ENCODE assay signal across 13 cellular contexts in genomic region chr6:82022614-82023102, GRCh38.
A peak's percentile ranks its signal among the peaks of the same experiment; 100 is the strongest.
DNase-seq lines count a peak whose midpoint lies in the region; ATAC-seq, FAIRE-seq and TF ChIP-seq lines count a peak whose summit lies in the region.
"Had no signal": no experiment of that assay in that cellular context is flagged by ENCODE, and none has a peak within 500 bp of the region (broad histone marks: within the 10 kb centered on the region; RNA-seq: fewer than 3 reads in every experiment).

No MANE protein-coding gene starts in this region.

- H3K9me3 ChIP-seq in pancreas = no peaks in the 10 kb centered on the region
- no peaks in the 10 kb centered on the region for H3K9me3 ChIP-seq in thyroid gland
- H3K9me3 ChIP-seq: neutrophil had no signal

- H3K27ac ChIP-seq in pancreas = no peak overlapping the region
- no peak overlapping the region for H3K27ac ChIP-seq in coronary artery
- no peak overlapping the region for H3K27ac ChIP-seq in thyroid gland
- H3K27ac ChIP-seq: KMS-11, neutrophil had no signal

- no peaks in the 10 kb centered on the region for H3K9me3 Mint-ChIP-seq in chondrocyte (ENCODE audit: low read depth)
- H3K9me3 Mint-ChIP-seq: activated naive CD4-positive, alpha-beta T cell treated with anti-CD3 and anti-CD28 coated beads, Interleukin-2, amount 50 U/mL, for 24 hours had no signal

- no peak overlapping the region for H3K4me3 Mint-ChIP-seq in chondrocyte (ENCODE audit: unreplicated experiment)
- H3K4me3 Mint-ChIP-seq: activated CD4-positive, alpha-beta T cell treated with anti-CD3 and anti-CD28 coated beads for 36 hours; activated naive CD4-positive, alpha-beta T cell treated with anti-CD3 and anti-CD28 coated beads, Interleukin-2, amount 50 U/mL, for 24 hours had no signal

- no peak overlapping the region for H3K4me3 ChIP-seq in fibroblast of pulmonary artery (replicated peaks; ENCODE audit: low read depth, low read length)
- H3K4me3 ChIP-seq in pancreas = no peak overlapping the region
- H3K4me3 ChIP-seq in coronary artery = no peak overlapping the region
- H3K4me3 ChIP-seq in thyroid gland (replicated peaks in 1 of 3) = no peak overlapping the region

- ATAC-seq in SK-N-SH treated with all-trans-retinoic acid at 6 μM for 48 hours (peak; percentile 99), pancreas (peak in 3 of 4 donors; percentile 44 to 81 (median 81))
- ATAC-seq: activated CD4-positive, alpha-beta T cell treated with anti-CD3 and anti-CD28 coated beads for 36 hours had no signal

- H3K4me1 Mint-ChIP-seq in chondrocyte (ENCODE audit: low read depth) = peaks cover 9% of the 10 kb centered on the region
- H3K4me1 Mint-ChIP-seq: activated CD4-positive, alpha-beta T cell treated with anti-CD3 and anti-CD28 coated beads for 36 hours; activated naive CD4-positive, alpha-beta T cell treated with anti-CD3 and anti-CD28 coated beads, Interleukin-2, amount 50 U/mL, for 24 hours had no signal

- DNase-seq in GM03348 (ENCODE audit: low spot score) = peak; percentile 27
- peak; percentile 77 for DNase-seq in fibroblast of pulmonary artery (ENCODE audit: low read depth)
- no peak for DNase-seq in pancreas
- no peak for DNase-seq in chondrocyte (ENCODE audit: low spot score)
- no peak for DNase-seq in NCI-H2227 (lab: John Stamatoyannopoulos, UW; ENCODE audit: unreplicated experiment)
- no peak for DNase-seq in coronary artery (ENCODE audit: low spot score)
- DNase-seq in thyroid gland = no peak
- DNase-seq: activated CD4-positive, alpha-beta T cell treated with anti-CD3 and anti-CD28 coated beads for 36 hours; head of caudate nucleus had no signal

- no peaks in the 10 kb centered on the region for H3K36me3 ChIP-seq in pancreas
- H3K36me3 ChIP-seq in thyroid gland = no peaks in the 10 kb centered on the region
- H3K36me3 ChIP-seq: neutrophil had no signal

- no peak overlapping the region for H3K27ac Mint-ChIP-seq in chondrocyte (ENCODE audit: unreplicated experiment)
- H3K27ac Mint-ChIP-seq: activated CD4-positive, alpha-beta T cell treated with anti-CD3 and anti-CD28 coated beads for 36 hours; activated naive CD4-positive, alpha-beta T cell treated with anti-CD3 and anti-CD28 coated beads, Interleukin-2, amount 50 U/mL, for 24 hours had no signal

- H3K27me3 Mint-ChIP-seq in chondrocyte (ENCODE audit: low read depth) = no peaks in the 10 kb centered on the region
- H3K27me3 Mint-ChIP-seq: activated naive CD4-positive, alpha-beta T cell treated with anti-CD3 and anti-CD28 coated beads, Interleukin-2, amount 50 U/mL, for 24 hours had no signal

- H3K36me3 Mint-ChIP-seq in chondrocyte (ENCODE audit: low read depth) = no peaks in the 10 kb centered on the region
- H3K36me3 Mint-ChIP-seq: activated naive CD4-positive, alpha-beta T cell treated with anti-CD3 and anti-CD28 coated beads, Interleukin-2, amount 50 U/mL, for 24 hours had no signal

- TF ChIP-seq CTCF in fibroblast of pulmonary artery (IDR thresholded peaks at IDR 0.05; ENCODE audit: low read length, missing control alignments) (no peak), pancreas (IDR thresholded peaks at IDR 0.05) (no peak), chondrocyte (IDR thresholded peaks at IDR 0.05) (no peak), coronary artery (IDR thresholded peaks at IDR 0.05) (no peak), thyroid gland (IDR thresholded peaks at IDR 0.05) (no peak)

- intact Hi-C loops in pancreas (cut with DNase I) (no loop called here), thyroid gland (cut with DNase I) (no loop called here)

- TF ChIP-seq POLR2A in thyroid gland (IDR thresholded peaks at IDR 0.05) = no peak

- no peak for FAIRE-seq in pancreas (lab: Jason Lieb, UNC)

- H3K27me3 ChIP-seq in pancreas = no peaks in the 10 kb centered on the region
- no peaks in the 10 kb centered on the region for H3K27me3 ChIP-seq in thyroid gland
- H3K27me3 ChIP-seq: neutrophil had no signal

- H3K4me1 ChIP-seq in pancreas (no peaks in the 10 kb centered on the region), thyroid gland (peaks cover 0 to 8% of the 10 kb centered on the region in 2 donors)

- WGBS in pancreas, 2 donors = 78 to 91% methylated on average over 2 of the region's 2 CpGs
- WGBS in thyroid gland, 2 donors = 94 to 98% methylated on average over 2 of the region's 2 CpGs

TF ChIP-seq in SK-N-SH treated with all-trans-retinoic acid at 6 μM for 48 hours, 23 proteins besides CTCF, POLR2A, EP300 and RAD21:
- TF ChIP-seq POU6F1 (CRISPR knock-in tag; IDR thresholded peaks at IDR 0.05; ENCODE audit: borderline replicate concordance, low read depth) (no peak), OSR1 (CRISPR knock-in tag; IDR thresholded peaks at IDR 0.05) (0 out of 2 replicates have a peak, but pooled peaks have one; percentile 44)
TF ChIP-seq in SK-N-SH treated with all-trans-retinoic acid at 6 μM for 48 hours: peak in this region for 1.

Comparison
In these comparisons a context has a peak if more than half of its experiments do, and no peak if none do; other contexts are left out.
1. DNase-seq: peak in GM03348 (single experiment) and fibroblast of pulmonary artery (single experiment); none in pancreas (0 of 6), chondrocyte (single experiment), NCI-H2227 (single experiment), coronary artery (single experiment) and thyroid gland (0 of 2).